ENCODE assay signal across 12 cellular contexts in genomic region chr1:31920986-31921385, GRCh38. TPM values are rescaled to one million over a fixed set of nuclear protein-coding genes. Genes with fewer than 3 reads are reported as not detected.
DNase-seq lines count a peak whose midpoint lies in the region; ATAC-seq and TF ChIP-seq lines count a peak whose summit lies in the region.
"Had no signal": no experiment of that assay in that cellular context is flagged by ENCODE, and none has a peak within 500 bp of the region (broad histone marks: within the 10 kb centered on the region; RNA-seq: fewer than 3 reads in every experiment).

No MANE protein-coding gene starts in this region.

- no peaks in the 10 kb centered on the region for H3K9me3 Mint-ChIP-seq in activated CD4-positive, alpha-beta memory T cell treated with anti-CD3 and anti-CD28 coated beads for 36 hours

- H3K36me3 ChIP-seq in cardiac muscle cell (peaks cover 6% of the 10 kb centered on the region), left lung (peaks cover 0 to 29% of the 10 kb centered on the region in 2 donors), upper lobe of left lung (peaks cover 0 to 34% (median 9%) of the 10 kb centered on the region in 4 donors)

- no peak overlapping the region for H3K4me3 Mint-ChIP-seq in activated CD4-positive, alpha-beta memory T cell treated with anti-CD3 and anti-CD28 coated beads for 36 hours

- ATAC-seq in right cardiac atrium (no peak), left lung (peak; percentile 34), upper lobe of left lung (ENCODE audit: low FRiP score in 2 of 2) (peak in 1 of 2 donors; percentile 43)
- ATAC-seq: body of pancreas had no signal

- H3K4me1 ChIP-seq in cardiac muscle cell (ENCODE audit: low read depth) (peaks cover 20% of the 10 kb centered on the region), right cardiac atrium (ENCODE audit: control insufficient read depth, insufficient read depth, low read length) (peaks cover 6% of the 10 kb centered on the region), left lung (peaks cover 21 to 55% of the 10 kb centered on the region in 2 donors), upper lobe of left lung (peaks cover 42 to 56% (median 51%) of the 10 kb centered on the region in 4 donors)

- H3K4me3 ChIP-seq in cardiac muscle cell: no peak overlapping the region
- no peak overlapping the region for H3K4me3 ChIP-seq in right cardiac atrium (ENCODE audit: low read length)
- no peak overlapping the region for H3K4me3 ChIP-seq in left lung
- no peak overlapping the region for H3K4me3 ChIP-seq in upper lobe of left lung
- H3K4me3 ChIP-seq: body of pancreas had no signal

- H3K4me1 Mint-ChIP-seq in activated CD4-positive, alpha-beta memory T cell treated with anti-CD3 and anti-CD28 coated beads for 36 hours (ENCODE audit: low read depth): peaks cover 62% of the 10 kb centered on the region

- peak overlapping the region; percentile 54 for H3K27ac ChIP-seq in cardiac muscle cell
- no peak overlapping the region for H3K27ac ChIP-seq in right cardiac atrium (ENCODE audit: low read length)
- peak overlapping the region; percentile 22 to 67 for H3K27ac ChIP-seq in left lung
- H3K27ac ChIP-seq in upper lobe of left lung: peak overlapping the region in 3 of 4 donors; percentile 39 to 72 (median 42)

- TF ChIP-seq POLR2A in upper lobe of left lung (IDR thresholded peaks at IDR 0.05): no peak

- no peak for TF ChIP-seq EP300 in upper lobe of left lung (IDR thresholded peaks at IDR 0.05)

- TF ChIP-seq CTCF in cardiac muscle cell (IDR thresholded peaks at IDR 0.05; ENCODE audit: low read depth, low read length): no peak
- TF ChIP-seq CTCF in left lung (IDR thresholded peaks at IDR 0.05): no peak
- TF ChIP-seq CTCF in upper lobe of left lung (IDR thresholded peaks at IDR 0.05): no peak

- H3K27me3 ChIP-seq in cardiac muscle cell: no peaks in the 10 kb centered on the region
- H3K27me3 ChIP-seq in right cardiac atrium (ENCODE audit: control insufficient read depth, insufficient read depth): no peaks in the 10 kb centered on the region
- H3K27me3 ChIP-seq in left lung: no peaks in the 10 kb centered on the region
- H3K27me3 ChIP-seq in upper lobe of left lung: no peaks in the 10 kb centered on the region
- H3K27me3 ChIP-seq: body of pancreas had no signal

- H3K27me3 Mint-ChIP-seq in activated CD4-positive, alpha-beta memory T cell treated with anti-CD3 and anti-CD28 coated beads for 36 hours: no peaks in the 10 kb centered on the region

- POLR2A ChIA-PET in activated CD4-positive, alpha-beta memory T cell treated with anti-CD3 and anti-CD28 coated beads for 36 hours (lab: Charles Lee): interaction anchor here (1.9 kb wide), 1 partner anchor 35 kb away, joined by 4 read pairs; no protein-coding TSS in a partner anchor

- DNase-seq in cardiac muscle cell (ENCODE audit: low read depth in 1 of 2, low spot score in 1 of 2) (no peak), right cardiac atrium (no peak), left lung (no peak), upper lobe of left lung (no peak), cerebellum (ENCODE audit: low spot score) (no peak), NCI-H82 (lab: John Stamatoyannopoulos, UW) (no peak), dermis blood vessel endothelial cell (no peak)
- no peak for DNase-seq in activated CD4-positive, alpha-beta memory T cell treated with anti-CD3 and anti-CD28 coated beads for 36 hours
- DNase-seq: activated CD4-positive, alpha-beta T cell treated with anti-CD3 and anti-CD28 coated beads for 4 hours; body of pancreas; Kasumi-1; occipital lobe had no signal

- peak overlapping the region; percentile 34 for H3K27ac Mint-ChIP-seq in activated CD4-positive, alpha-beta memory T cell treated with anti-CD3 and anti-CD28 coated beads for 36 hours

- peaks cover 35% of the 10 kb centered on the region for H3K36me3 Mint-ChIP-seq in activated CD4-positive, alpha-beta memory T cell treated with anti-CD3 and anti-CD28 coated beads for 36 hours

- H3K9me3 ChIP-seq in cardiac muscle cell (ENCODE audit: low read depth) (no peaks in the 10 kb centered on the region), right cardiac atrium (ENCODE audit: control insufficient read depth, low read length) (no peaks in the 10 kb centered on the region), left lung (no peaks in the 10 kb centered on the region), upper lobe of left lung (no peaks in the 10 kb centered on the region)
- H3K9me3 ChIP-seq: body of pancreas had no signal

- 56% methylated on average over 2 of the region's 2 CpGs for WGBS in right cardiac atrium
- WGBS in upper lobe of left lung, 2 donors: 29 to 48% methylated on average over 2 of the region's 2 CpGs

- intact Hi-C loops in right cardiac atrium (cut with DNase I): no loop called here
- intact Hi-C loops in activated CD4-positive, alpha-beta memory T cell treated with anti-CD3 and anti-CD28 coated beads for 36 hours (cut with micrococcal nuclease): no loop called here
- intact Hi-C loops in left lung (cut with DNase I): no loop called here

- CTCF ChIA-PET in activated CD4-positive, alpha-beta memory T cell treated with anti-CD3 and anti-CD28 coated beads for 36 hours (lab: Charles Lee): interaction anchor here (0.8 to 2.7 kb wide), 2 partner anchors 11 to 43 kb away, joined by 3 to 12 read pairs; no protein-coding TSS in a partner anchor

RNA-seq across cellular contexts. Expression of gene PTP4A2, which starts 17.2 kb away (rescaled TPM):
- total RNA-seq in cardiac muscle cell: 105 and 161 TPM in 2 replicates
- 285 and 366 TPM in 2 replicates for polyA plus RNA-seq in cardiac muscle cell
- 100 to 1,000 TPM; 369 to 558 (median 421) TPM for total RNA-seq in right cardiac atrium
- polyA plus RNA-seq in right cardiac atrium: 158 TPM
- total RNA-seq in activated CD4-positive, alpha-beta memory T cell treated with anti-CD3 and anti-CD28 coated beads for 36 hours: 100 to 1,000 TPM; 275 to 285 TPM
- 100 to 1,000 TPM; 210 to 272 TPM for total RNA-seq in left lung
- 100 to 1,000 TPM in 4 of 6 donors, 10 to 100 TPM in 2; 71.6 to 279 (median 148) TPM for total RNA-seq in upper lobe of left lung
- total RNA-seq in cerebellum: 155 TPM
- 199 and 243 TPM in 2 replicates for total RNA-seq in dermis blood vessel endothelial cell
